Comparison of ENCODE assay signal across 23 cellular contexts in the genomic region with DNA sequence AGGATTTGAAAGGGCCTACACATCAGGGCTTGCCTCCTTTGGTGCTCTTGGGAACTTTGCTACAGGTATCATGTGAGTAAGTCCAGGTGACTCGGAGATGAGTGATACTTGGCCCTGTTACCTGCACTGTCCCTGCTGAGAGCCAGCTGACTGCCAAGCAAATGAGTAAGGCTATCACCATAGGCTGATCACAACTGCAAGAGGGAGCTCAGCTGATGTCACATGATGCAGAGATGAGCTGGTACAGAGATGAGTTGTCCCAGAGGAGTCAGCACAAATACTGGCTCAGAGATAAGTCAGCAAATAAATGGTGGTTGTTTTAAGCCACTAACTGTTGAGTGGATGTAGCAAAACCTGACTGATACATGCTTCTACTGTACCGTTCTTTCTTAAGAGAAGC. TPM values are rescaled to one million over a fixed set of nuclear protein-coding genes. Genes with fewer than 3 reads are reported as not detected.
DNase-seq lines count a peak whose midpoint lies in the region; ATAC-seq and TF ChIP-seq lines count a peak whose summit lies in the region.
"Had no signal": no experiment of that assay in that cellular context is flagged by ENCODE, and none has a peak within 500 bp of the region (broad histone marks: within the 10 kb centered on the region; RNA-seq: fewer than 3 reads in every experiment).

No MANE protein-coding gene starts in this region.

- H3K27me3 Mint-ChIP-seq in activated T-cell treated with anti-CD3 and anti-CD28 coated beads, Interleukin-2, amount 50 U/mL, for 24 hours, result no peaks in the 10 kb centered on the region
- H3K27me3 Mint-ChIP-seq: activated CD4-positive, alpha-beta T cell treated with anti-CD3 and anti-CD28 coated beads, Interleukin-2, amount 10 ng/mL, durations not matched to agents 7 days and 5 days had no signal

- H3K79me1 ChIP-seq in neuronal stem cell (ENCODE audit: low read depth, low read length), result no peaks in the 10 kb centered on the region

- no peak overlapping the region for H4K91ac ChIP-seq in neuronal stem cell (ENCODE audit: low read depth, low read length, poor library complexity)

- H2BK5ac ChIP-seq in neuronal stem cell (ENCODE audit: low read length), result no peak overlapping the region

- ATAC-seq in HG02610 (IDR thresholded peaks at IDR 0.05; ENCODE audit: unreplicated experiment) (peak; percentile 73), RWPE2 (ENCODE audit: low read depth) (peak; percentile 92), mucosa of descending colon (no peak), HG03097 (IDR thresholded peaks at IDR 0.05; ENCODE audit: low FRiP score, unreplicated experiment) (no peak)
- ATAC-seq: naive thymus-derived CD4-positive, alpha-beta T cell; sciatic nerve had no signal

- no peak overlapping the region for H3K23ac ChIP-seq in neuronal stem cell (ENCODE audit: low read depth, low read length, poor library complexity)

- H3K36me3 ChIP-seq in RWPE2 (ENCODE audit: low read depth) (no peaks in the 10 kb centered on the region), mucosa of descending colon (ENCODE audit: low read depth) (no peaks in the 10 kb centered on the region), neuronal stem cell (replicated peaks in 1 of 2; ENCODE audit: control insufficient read depth in 2 of 2, insufficient read depth in 2 of 2, low read length in 2 of 2) (no peaks in the 10 kb centered on the region)
- H3K36me3 ChIP-seq: adrenal gland, BLaER1, cardiac muscle cell, suprapubic skin had no signal

- no peak overlapping the region for H3K27ac ChIP-seq in RWPE2 (ENCODE audit: poor library complexity, severe bottlenecking)
- H3K27ac ChIP-seq in neuronal stem cell (replicated peaks; ENCODE audit: low read length), result no peak overlapping the region
- H3K27ac ChIP-seq: adrenal gland, BLaER1, cardiac muscle cell, suprapubic skin had no signal

- H3K14ac ChIP-seq in neuronal stem cell (ENCODE audit: low read length), result no peak overlapping the region

- H3K4me1 Mint-ChIP-seq in activated T-cell treated with anti-CD3 and anti-CD28 coated beads, Interleukin-2, amount 50 U/mL, for 24 hours (ENCODE audit: low read depth), result no peaks in the 10 kb centered on the region
- H3K4me1 Mint-ChIP-seq: activated CD4-positive, alpha-beta T cell treated with anti-CD3 and anti-CD28 coated beads, Interleukin-2, amount 10 ng/mL, durations not matched to agents 7 days and 5 days; naive thymus-derived CD4-positive, alpha-beta T cell had no signal

- H3K4ac ChIP-seq in neuronal stem cell (ENCODE audit: low read length), result no peak overlapping the region

- peaks cover 15% of the 10 kb centered on the region for H3K9me3 Mint-ChIP-seq in activated T-cell treated with anti-CD3 and anti-CD28 coated beads, Interleukin-2, amount 50 U/mL, for 24 hours
- H3K9me3 Mint-ChIP-seq: activated CD4-positive, alpha-beta T cell treated with anti-CD3 and anti-CD28 coated beads, Interleukin-2, amount 10 ng/mL, durations not matched to agents 7 days and 5 days had no signal

- no peaks in the 10 kb centered on the region for H3K9me3 ChIP-seq in RWPE2 (ENCODE audit: severe bottlenecking)
- H3K9me3 ChIP-seq in mucosa of descending colon, result no peaks in the 10 kb centered on the region
- H3K9me3 ChIP-seq in neuronal stem cell (replicated peaks in 1 of 2; ENCODE audit: control insufficient read depth in 2 of 2, insufficient read depth in 1 of 2, low read depth in 1 of 2, low read length in 2 of 2), result no peaks in the 10 kb centered on the region
- H3K9me3 ChIP-seq: adrenal gland, BLaER1, suprapubic skin had no signal

- no peak overlapping the region for H3K4me3 Mint-ChIP-seq in activated T-cell treated with anti-CD3 and anti-CD28 coated beads, Interleukin-2, amount 50 U/mL, for 24 hours
- H3K4me3 Mint-ChIP-seq: activated CD4-positive, alpha-beta T cell treated with anti-CD3 and anti-CD28 coated beads, Interleukin-2, amount 10 ng/mL, durations not matched to agents 7 days and 5 days; naive thymus-derived CD4-positive, alpha-beta T cell had no signal

- no peak overlapping the region for H4K8ac ChIP-seq in neuronal stem cell (ENCODE audit: low read depth, low read length)

- H3K4me3 ChIP-seq in RWPE2 (ENCODE audit: severe bottlenecking) (no peak overlapping the region), fibroblast of mammary gland (ENCODE audit: control insufficient read depth, low read depth, low read length) (no peak overlapping the region), mucosa of descending colon (no peak overlapping the region), neuronal stem cell (ENCODE audit: low read length in 2 of 2) (no peak overlapping the region)
- H3K4me3 ChIP-seq: adrenal gland, BLaER1, cardiac muscle cell, suprapubic skin had no signal

- H2BK12ac ChIP-seq in neuronal stem cell (ENCODE audit: low read length), result no peak overlapping the region

- no CpG with 5 or more reads among the region's 2 CpGs for whole genome bisulfite sequencing in neuronal stem cell (ENCODE audit: extremely low coverage in 2 of 2, insufficient read length in 2 of 2, insufficient replicate concordance in 1 of 2), 2 donors

- H2AK5ac ChIP-seq in neuronal stem cell (ENCODE audit: low read depth, low read length), result no peak overlapping the region

- DNase-seq in A172 (ENCODE audit: low spot score), result peak; percentile 41
- no peak for DNase-seq in RWPE2 (ENCODE audit: low spot score)
- DNase-seq in fibroblast of mammary gland (ENCODE audit: low read depth), result peak; percentile 65
- no peak for DNase-seq in mucosa of descending colon
- DNase-seq in activated T-cell treated with anti-CD3 and anti-CD28 coated beads, Interleukin-2, amount 50 U/mL, for 24 hours, result no peak
- DNase-seq in neuronal stem cell (ENCODE audit: low spot score), result no peak
- DNase-seq: activated CD4-positive, alpha-beta T cell treated with anti-CD3 and anti-CD28 coated beads, Interleukin-2, amount 10 ng/mL, durations not matched to agents 7 days and 5 days; Karpas-422; mesenchymal stem cell; naive thymus-derived CD4-positive, alpha-beta T cell; NCI-H1105; NCI-H2081 treated with DMSO at 0.1 percent for 48 hours; NCI-H446 had no signal

- TF ChIP-seq CTCF in RWPE2 (IDR thresholded peaks at IDR 0.05; ENCODE audit: poor library complexity, severe bottlenecking) (no peak), fibroblast of mammary gland (conservative IDR thresholded peaks at IDR 0.05; ENCODE audit: control insufficient read depth, insufficient read depth, low read depth, low read length) (no peak), mucosa of descending colon (IDR thresholded peaks at IDR 0.05) (no peak)

- H3K36me3 Mint-ChIP-seq in activated T-cell treated with anti-CD3 and anti-CD28 coated beads, Interleukin-2, amount 50 U/mL, for 24 hours (ENCODE audit: low read depth), result no peaks in the 10 kb centered on the region
- H3K36me3 Mint-ChIP-seq: naive thymus-derived CD4-positive, alpha-beta T cell had no signal

- no peak overlapping the region for H3K9ac ChIP-seq in neuronal stem cell (ENCODE audit: low read depth, low read length, poor library complexity)
- H3K9ac ChIP-seq: BLaER1 had no signal

- H2BK120ac ChIP-seq in neuronal stem cell (ENCODE audit: low read depth, low read length), result no peak overlapping the region

- H3K27ac Mint-ChIP-seq in activated T-cell treated with anti-CD3 and anti-CD28 coated beads, Interleukin-2, amount 50 U/mL, for 24 hours, result no peak overlapping the region
- H3K27ac Mint-ChIP-seq: activated CD4-positive, alpha-beta T cell treated with anti-CD3 and anti-CD28 coated beads, Interleukin-2, amount 10 ng/mL, durations not matched to agents 7 days and 5 days; naive thymus-derived CD4-positive, alpha-beta T cell had no signal

- peaks cover 3% of the 10 kb centered on the region for H3K4me1 ChIP-seq in RWPE2 (ENCODE audit: insufficient read depth, poor library complexity, severe bottlenecking)
- no peaks in the 10 kb centered on the region for H3K4me1 ChIP-seq in mucosa of descending colon (ENCODE audit: low read depth)
- H3K4me1 ChIP-seq in neuronal stem cell (ENCODE audit: control insufficient read depth in 2 of 2, insufficient read depth in 1 of 2, low read depth in 1 of 2, low read length in 2 of 2), result no peaks in the 10 kb centered on the region
- H3K4me1 ChIP-seq: adrenal gland, BLaER1, suprapubic skin had no signal

- intact Hi-C loops in mucosa of descending colon (cut with DNase I, micrococcal nuclease), result no loop called here

- H2BK15ac ChIP-seq in neuronal stem cell (ENCODE audit: low read length), result no peak overlapping the region

- H2AFZ ChIP-seq in neuronal stem cell (ENCODE audit: low read length), result no peak overlapping the region

- H3K27me3 ChIP-seq in RWPE2 (ENCODE audit: insufficient read depth, poor library complexity, severe bottlenecking), result no peaks in the 10 kb centered on the region
- peaks cover 0 to 6% (median 0%) of the 10 kb centered on the region in 3 experiments for H3K27me3 ChIP-seq in neuronal stem cell (ENCODE audit: control insufficient read depth in 3 of 3, insufficient read depth in 3 of 3, low read depth in 1 of 3, low read length in 3 of 3)
- H3K27me3 ChIP-seq: adrenal gland, BLaER1, cardiac muscle cell had no signal

- no peak overlapping the region for H3K18ac ChIP-seq in neuronal stem cell (ENCODE audit: low read length)

- H3K4me2 ChIP-seq in neuronal stem cell (ENCODE audit: insufficient read depth, low read length, poor library complexity, severe bottlenecking), result no peak overlapping the region
- H3K4me2 ChIP-seq: BLaER1 had no signal

RNA-seq across cellular contexts. Expression of a gene that starts 41.4 kb away (rescaled TPM):
- total RNA-seq in A172 (2014; rRNA removed; shearing (Covaris generic)), result not detected in 2 replicates
- under 1 TPM in 2 of 3 donors, not detected in 1; 0.31 to 0.51 TPM for total RNA-seq in mucosa of descending colon
- polyA plus RNA-seq in neuronal stem cell (2013, experiment 1 of 2), result 6.5 TPM
- polyA plus RNA-seq in neuronal stem cell (2013, experiment 2 of 2), result 6.4 TPM
- total RNA-seq: A673; activated CD4-positive, alpha-beta T cell treated with anti-CD3 and anti-CD28 coated beads, Interleukin-2, amount 10 ng/mL, durations not matched to agents 7 days and 5 days; fibroblast of villous mesenchyme; HT-29 had no signal
- polyA plus RNA-seq: naive thymus-derived CD4-positive, alpha-beta T cell had no signal

Comparison
In these comparisons a context has a peak if more than half of its experiments do, and no peak if none do; other contexts are left out.
1. DNase-seq: peak in A172 (single experiment) and fibroblast of mammary gland (single experiment); none in RWPE2 (single experiment), mucosa of descending colon (0 of 3), activated T-cell treated with anti-CD3 and anti-CD28 coated beads, Interleukin-2, amount 50 U/mL, for 24 hours (single experiment) and neuronal stem cell (single experiment).
2. ATAC-seq: peak in HG02610 (single experiment) and RWPE2 (single experiment); none in mucosa of descending colon (single experiment) and HG03097 (single experiment).